Comparison of ENCODE assay signal across 8 cellular contexts in genomic region chr11:45180888-45181594, GRCh38. TPM values are rescaled to one million over a fixed set of nuclear protein-coding genes. Genes with fewer than 3 reads are reported as not detected.
DNase-seq lines count a peak whose midpoint lies in the region; ATAC-seq and TF ChIP-seq lines count a peak whose summit lies in the region.

No MANE protein-coding gene starts in this region.

- H3K27me3 Mint-ChIP-seq in activated CD4-positive, alpha-beta memory T cell treated with anti-CD3 and anti-CD28 coated beads for 36 hours, result peaks cover 16% of the 10 kb centered on the region
- peaks cover 7% of the 10 kb centered on the region for H3K27me3 Mint-ChIP-seq in endothelial cell (ENCODE audit: unreplicated experiment)

- no peaks in the 10 kb centered on the region for H3K9me3 Mint-ChIP-seq in activated CD4-positive, alpha-beta memory T cell treated with anti-CD3 and anti-CD28 coated beads for 36 hours
- H3K9me3 Mint-ChIP-seq in endothelial cell (ENCODE audit: unreplicated experiment), result no peaks in the 10 kb centered on the region

- H3K27me3 ChIP-seq in BJ (ENCODE audit: control insufficient read depth, insufficient read depth, low read length) (no peaks in the 10 kb centered on the region), HUES6 (ENCODE audit: control insufficient read depth, insufficient read depth, low read length) (peaks cover 10% of the 10 kb centered on the region; the same call in 1 of the 2 replicates), stomach smooth muscle (ENCODE audit: control insufficient read depth in 1 of 2, insufficient read depth in 2 of 2, low read length in 2 of 2) (no peaks in the 10 kb centered on the region)

- ATAC-seq in HG03095 (IDR thresholded peaks at IDR 0.05; ENCODE audit: unreplicated experiment), result no peak
- no peak for ATAC-seq in HG02623 (IDR thresholded peaks at IDR 0.05; ENCODE audit: unreplicated experiment)

- DNase-seq in BJ (ENCODE audit: low read depth) (no peak), endothelial cell (ENCODE audit: low spot score) (peak; percentile 39), mucosa of gallbladder (ENCODE audit: low spot score) (peak; percentile 25)
- peak; percentile 60 for DNase-seq in activated CD4-positive, alpha-beta memory T cell treated with anti-CD3 and anti-CD28 coated beads for 36 hours

- H3K27ac Mint-ChIP-seq in activated CD4-positive, alpha-beta memory T cell treated with anti-CD3 and anti-CD28 coated beads for 36 hours, result no peak overlapping the region
- peak overlapping the region; percentile 23 for H3K27ac Mint-ChIP-seq in endothelial cell (ENCODE audit: unreplicated experiment)

- H3K4me3 Mint-ChIP-seq in activated CD4-positive, alpha-beta memory T cell treated with anti-CD3 and anti-CD28 coated beads for 36 hours, result no peak overlapping the region
- H3K4me3 Mint-ChIP-seq in endothelial cell (ENCODE audit: unreplicated experiment), result peak overlapping the region; percentile 83

- H3K4me3 ChIP-seq in BJ (ENCODE audit: low read depth, low read length), result peak overlapping the region; percentile 44
- peak overlapping the region; percentile 68 for H3K4me3 ChIP-seq in HUES6 (ENCODE audit: low read depth, low read length)
- H3K4me3 ChIP-seq in stomach smooth muscle (ENCODE audit: low read length in 2 of 2), result peak overlapping the region; percentile 48 to 73

- intact Hi-C loops in activated CD4-positive, alpha-beta memory T cell treated with anti-CD3 and anti-CD28 coated beads for 36 hours (cut with micrococcal nuclease), result no loop called here

- TF ChIP-seq CTCF in BJ (IDR thresholded peaks at IDR 0.05; ENCODE audit: insufficient read depth, low read depth, low read length) (0 out of 2 replicates have a peak, but pooled peaks have one; percentile 4), endothelial cell (IDR thresholded peaks at IDR 0.05; ENCODE audit: unreplicated experiment) (no peak)

- H3K27ac ChIP-seq in HUES6 (ENCODE audit: low read depth, low read length) (peak overlapping the region; percentile 55; the same call in 1 of the 2 replicates), stomach smooth muscle (ENCODE audit: low read length) (peak overlapping the region; percentile 71)

- H3K4me1 ChIP-seq in HUES6 (ENCODE audit: control insufficient read depth, insufficient read depth, low read length), result peaks cover 15% of the 10 kb centered on the region
- peaks cover 41% of the 10 kb centered on the region for H3K4me1 ChIP-seq in stomach smooth muscle (ENCODE audit: control insufficient read depth, insufficient read depth, low read length)

- peaks cover 12% of the 10 kb centered on the region for H3K4me1 Mint-ChIP-seq in activated CD4-positive, alpha-beta memory T cell treated with anti-CD3 and anti-CD28 coated beads for 36 hours (ENCODE audit: low read depth)
- peaks cover 12% of the 10 kb centered on the region for H3K4me1 Mint-ChIP-seq in endothelial cell (ENCODE audit: unreplicated experiment)

- POLR2A ChIA-PET in BJ (lab: Charles Lee), result no interaction called here
- POLR2A ChIA-PET in activated CD4-positive, alpha-beta memory T cell treated with anti-CD3 and anti-CD28 coated beads for 36 hours (lab: Charles Lee), result no interaction called here

- no peaks in the 10 kb centered on the region for H3K9me3 ChIP-seq in HUES6 (ENCODE audit: control insufficient read depth, insufficient read depth, low read depth, low read length)
- no peaks in the 10 kb centered on the region for H3K9me3 ChIP-seq in stomach smooth muscle (ENCODE audit: control insufficient read depth in 2 of 2, low read length in 2 of 2)

- no peaks in the 10 kb centered on the region for H3K36me3 Mint-ChIP-seq in activated CD4-positive, alpha-beta memory T cell treated with anti-CD3 and anti-CD28 coated beads for 36 hours
- no peaks in the 10 kb centered on the region for H3K36me3 Mint-ChIP-seq in endothelial cell (ENCODE audit: low read depth, unreplicated experiment)

- H3K36me3 ChIP-seq in BJ (ENCODE audit: control insufficient read depth, insufficient read depth, low read length) (peaks cover 2% of the 10 kb centered on the region), HUES6 (ENCODE audit: control insufficient read depth, insufficient read depth, low read length) (peaks cover 9% of the 10 kb centered on the region; the same call in 1 of the 2 replicates), stomach smooth muscle (ENCODE audit: control insufficient read depth in 2 of 2, insufficient read depth in 2 of 2, low read length in 2 of 2) (peaks cover 17 to 30% of the 10 kb centered on the region in 2 donors)

- CTCF ChIA-PET in BJ (lab: Yijun Ruan, JAX), result interaction anchor here (0.7 to 1.0 kb wide), 2 partner anchors 52 to 70 kb away, joined by 3 to 4 read pairs; no protein-coding TSS in a partner anchor
- CTCF ChIA-PET in activated CD4-positive, alpha-beta memory T cell treated with anti-CD3 and anti-CD28 coated beads for 36 hours (lab: Charles Lee), result no interaction called here

- H3K9ac ChIP-seq in HUES6 (ENCODE audit: low read length), result peak overlapping the region; percentile 45
- peak overlapping the region; percentile 61 to 84 for H3K9ac ChIP-seq in stomach smooth muscle (ENCODE audit: low read length in 2 of 2)

RNA-seq across cellular contexts. Expression of gene PRDM11, which starts 34.6 kb away (rescaled TPM):
- polyA plus RNA-seq in BJ (2011; rRNA removed), result 3.4 and 5.8 TPM in 2 replicates
- 3.5 and 5.0 TPM in 2 replicates for polyA minus RNA-seq in BJ (2011; rRNA and poly(A)+ RNA removed)
- total RNA-seq in activated CD4-positive, alpha-beta memory T cell treated with anti-CD3 and anti-CD28 coated beads for 36 hours, result 1 to 10 TPM; 1.1 to 1.2 TPM
- total RNA-seq in endothelial cell (ENCODE audit: unreplicated experiment), result 16.0 TPM
- total RNA-seq in mucosa of gallbladder, result 21.3 TPM
